Comparison of ENCODE assay signal across 8 cellular contexts in genomic region chr4:170089274-170089742, GRCh38. TPM values are rescaled to one million over a fixed set of nuclear protein-coding genes. Genes with fewer than 3 reads are reported as not detected.
A peak's percentile ranks its signal among the peaks of the same experiment; 100 is the strongest.
DNase-seq lines count a peak whose midpoint lies in the region; ATAC-seq and TF ChIP-seq lines count a peak whose summit lies in the region.

No MANE protein-coding gene starts in this region.

- no peak for TF ChIP-seq RAD21 in neural cell (conservative IDR thresholded peaks at IDR 0.05)

- TF ChIP-seq CTCF in VCaP (conservative IDR thresholded peaks at IDR 0.05) (no peak), foreskin fibroblast (IDR thresholded peaks at IDR 0.05; ENCODE audit: low read depth, low read length) (no peak), neural cell (IDR thresholded peaks at IDR 0.05; ENCODE audit: poor library complexity, severe bottlenecking) (no peak)

- H2AFZ ChIP-seq in neural cell (ENCODE audit: low read depth, low read length) = peak overlapping the region; percentile 90

- H3K27me3 Mint-ChIP-seq in activated T-cell treated with anti-CD3 and anti-CD28 coated beads, Interleukin-2, amount 50 U/mL, for 4 hours (ENCODE audit: low read depth) = peaks cover 36% of the 10 kb centered on the region

- no peaks in the 10 kb centered on the region for H3K27me3 ChIP-seq in neural cell (ENCODE audit: insufficient read depth, low read depth, low read length)

- H4K20me1 ChIP-seq in neural cell (ENCODE audit: insufficient read depth) = no peaks in the 10 kb centered on the region

- peak overlapping the region; percentile 95 for H3K9ac ChIP-seq in neural cell (ENCODE audit: low read length)

- H3K9me2 ChIP-seq in neural cell (ENCODE audit: insufficient read depth, low read length) = no peaks in the 10 kb centered on the region

- H3K79me2 ChIP-seq in neural cell (replicated peaks; ENCODE audit: insufficient read depth, low read length) = peaks cover 15% of the 10 kb centered on the region

- H3K9me3 Mint-ChIP-seq in activated T-cell treated with anti-CD3 and anti-CD28 coated beads, Interleukin-2, amount 50 U/mL, for 4 hours = no peaks in the 10 kb centered on the region

- H3K27ac ChIP-seq in VCaP (peak overlapping the region; percentile 82), neural cell (ENCODE audit: low read length) (peak overlapping the region; percentile 93)

- no peak for DNase-seq in activated T-cell treated with anti-CD3 and anti-CD28 coated beads, Interleukin-2, amount 50 U/mL, for 4 hours
- DNase-seq in activated T-cell treated with anti-CD3 and anti-CD28 coated beads for 4 hours (no peak), KG1 (lab: John Stamatoyannopoulos, UW) (peak; percentile 1), foreskin fibroblast (peak; percentile 21 to 62), AML-193 (lab: John Stamatoyannopoulos, UW) (no peak), NCI-H1930 (lab: John Stamatoyannopoulos, UW) (no peak)

- H3K4me2 ChIP-seq in neural cell (ENCODE audit: low read length) = peak overlapping the region; percentile 45

- no peaks in the 10 kb centered on the region for H3F3A ChIP-seq in neural cell (ENCODE audit: insufficient read depth, low read length, poor library complexity, severe bottlenecking)

- no peak for TF ChIP-seq EP300 in neural cell (conservative IDR thresholded peaks at IDR 0.05; ENCODE audit: poor library complexity, severe bottlenecking)

- no peaks in the 10 kb centered on the region for H3K9me3 ChIP-seq in neural cell (ENCODE audit: low read length)

- peaks cover 6% of the 10 kb centered on the region for H3K4me1 Mint-ChIP-seq in activated T-cell treated with anti-CD3 and anti-CD28 coated beads, Interleukin-2, amount 50 U/mL, for 4 hours (ENCODE audit: low read depth)

- H3K4me3 Mint-ChIP-seq in activated T-cell treated with anti-CD3 and anti-CD28 coated beads, Interleukin-2, amount 50 U/mL, for 4 hours = peak overlapping the region; percentile 49

- H3K36me3 ChIP-seq in neural cell (ENCODE audit: insufficient read depth, low read length) = peaks cover 21% of the 10 kb centered on the region

- H3K36me3 Mint-ChIP-seq in activated T-cell treated with anti-CD3 and anti-CD28 coated beads, Interleukin-2, amount 50 U/mL, for 4 hours (ENCODE audit: insufficient read depth) = no peaks in the 10 kb centered on the region

- peak in 1 of 2 donors; percentile 51 for ATAC-seq in activated T-cell treated with anti-CD3 and anti-CD28 coated beads, Interleukin-2, amount 50 U/mL, for 4 hours

- H3K4me3 ChIP-seq in foreskin fibroblast (ENCODE audit: low read depth in 1 of 2, low read length in 2 of 2) (peak overlapping the region; percentile 65 to 73), neural cell (ENCODE audit: low read length) (peak overlapping the region; percentile 86)

TF ChIP-seq in neural cell, 6 proteins besides CTCF, POLR2A, EP300 and RAD21:
- TF ChIP-seq REST (IDR thresholded peaks at IDR 0.05; ENCODE audit: borderline replicate concordance) (peak; percentile 84), POLR2AphosphoS5 (IDR thresholded peaks at IDR 0.05) (peak; percentile 76), EZH2 (IDR thresholded peaks at IDR 0.05; ENCODE audit: borderline replicate concordance, insufficient read depth, low read length, poor library complexity, severe bottlenecking) (no peak), TAF1 (IDR thresholded peaks at IDR 0.05; ENCODE audit: low read depth) (peak; percentile 89), SMC3 (conservative IDR thresholded peaks at IDR 0.05; ENCODE audit: poor library complexity) (peak; percentile 28), MXI1 (conservative IDR thresholded peaks at IDR 0.05; ENCODE audit: poor library complexity, severe bottlenecking) (peak; percentile 74)

RNA-seq across cellular contexts. Expression of gene AADAT, which starts 0.4 kb away (rescaled TPM):
- not detected for total RNA-seq in activated T-cell treated with anti-CD3 and anti-CD28 coated beads, Interleukin-2, amount 50 U/mL, for 4 hours
- 62.0 and 79.3 TPM in 2 replicates for polyA plus RNA-seq in neural cell
- 49.7 and 54.6 TPM in 2 replicates for polyA minus RNA-seq in neural cell

Comparison
In these comparisons a context has a peak if more than half of its experiments do, and no peak if none do; other contexts are left out.
1. DNase-seq: peak in KG1 (single experiment) and foreskin fibroblast (2 of 2); none in activated T-cell treated with anti-CD3 and anti-CD28 coated beads, Interleukin-2, amount 50 U/mL, for 4 hours (single experiment), activated T-cell treated with anti-CD3 and anti-CD28 coated beads for 4 hours (single experiment), AML-193 (0 of 2) and NCI-H1930 (0 of 2).